ENCODE assay signal across 24 cellular contexts in the genomic region with DNA sequence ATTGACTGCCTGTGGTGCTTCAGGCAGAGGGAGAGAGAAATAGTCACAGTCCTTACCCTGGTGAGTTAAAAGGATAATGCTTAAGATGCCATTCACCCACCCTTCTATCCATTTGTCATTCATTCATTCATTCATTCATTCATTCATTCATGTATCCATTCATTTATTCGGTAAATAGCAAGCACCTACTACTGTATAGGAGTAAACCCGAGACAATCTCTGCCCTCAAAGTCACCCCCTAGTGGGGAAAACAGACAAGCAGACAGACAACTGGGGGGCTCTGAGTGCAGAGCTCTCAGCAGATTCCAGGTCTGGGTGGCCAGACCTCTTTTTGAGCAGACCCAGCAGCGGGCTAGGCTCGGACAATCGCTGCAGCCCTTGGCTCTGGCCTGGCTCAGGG. TPM values are rescaled to one million over a fixed set of nuclear protein-coding genes. Genes with fewer than 3 reads are reported as not detected.
"Had no signal": no experiment of that assay in that cellular context is flagged by ENCODE, and none has a peak within 500 bp of the region (broad histone marks: within the 10 kb centered on the region; RNA-seq: fewer than 3 reads in every experiment).

No MANE protein-coding gene starts in this region.

- H3K27ac Mint-ChIP-seq: activated naive CD4-positive, alpha-beta T cell treated with anti-CD3 and anti-CD28 coated beads, Interleukin-2, amount 50 U/mL, for 24 hours; memory B cell; stimulated activated naive CD8-positive, alpha-beta T cell treated with anti-CD3 and anti-CD28 coated beads, Interleukin-15, amount 100 ng/mL, for 72 hours had no signal

- H3K27me3 ChIP-seq: pancreas, right lobe of liver, uterus had no signal

- H3K36me3 Mint-ChIP-seq: activated naive CD4-positive, alpha-beta T cell treated with anti-CD3 and anti-CD28 coated beads, Interleukin-2, amount 50 U/mL, for 24 hours; memory B cell had no signal

- H3K4me3 ChIP-seq: esophagus muscularis mucosa, gastroesophageal sphincter, heart left ventricle, pancreas, right lobe of liver, suprapubic skin, transverse colon, uterus had no signal

- ATAC-seq: gastroesophageal sphincter; heart left ventricle; left ventricle myocardium superior; pancreas; right lobe of liver; stimulated activated naive CD8-positive, alpha-beta T cell treated with anti-CD3 and anti-CD28 coated beads, Interleukin-15, amount 100 ng/mL, for 72 hours had no signal

- H3K4me1 ChIP-seq: pancreas, right lobe of liver, suprapubic skin, transverse colon, uterus had no signal

- H3K4me3 Mint-ChIP-seq: activated naive CD4-positive, alpha-beta T cell treated with anti-CD3 and anti-CD28 coated beads, Interleukin-2, amount 50 U/mL, for 24 hours; memory B cell; stimulated activated naive CD8-positive, alpha-beta T cell treated with anti-CD3 and anti-CD28 coated beads, Interleukin-15, amount 100 ng/mL, for 72 hours had no signal

- DNase-seq: activated CD4-positive, alpha-beta T cell treated with anti-CD3 and anti-CD28 coated beads, Interleukin-2, amount 50 U/mL, for 1 hour; activated CD4-positive, CD25-positive, alpha-beta regulatory T cell treated with anti-CD3 and anti-CD28 coated beads, Interleukin-2, amount 50 U/mL, for 72 hours; activated gamma-delta T cell; effector CD4-positive, alpha-beta T cell; left ventricle myocardium superior; pancreas; right lobe of liver; small intestine; stimulated activated CD4-positive, alpha-beta T cell treated with anti-CD3 and anti-CD28 coated beads, Interleukin-15, amount 100 ng/mL, for 24 hours; stimulated activated CD4-positive, alpha-beta T cell treated with anti-CD3 and anti-CD28 coated beads, Interleukin-4, amount 100 ng/mL, for 1 hour; stimulated activated naive CD8-positive, alpha-beta T cell treated with anti-CD3 and anti-CD28 coated beads, Interleukin-15, amount 100 ng/mL, for 72 hours; transverse colon; uterus had no signal

- H3K27me3 Mint-ChIP-seq: stimulated activated naive CD8-positive, alpha-beta T cell treated with anti-CD3 and anti-CD28 coated beads, Interleukin-15, amount 100 ng/mL, for 72 hours had no signal

- H3K9me3 ChIP-seq: esophagus muscularis mucosa, gastroesophageal sphincter, heart left ventricle, pancreas, right lobe of liver, suprapubic skin, transverse colon, uterus had no signal

- H3K9me3 Mint-ChIP-seq: activated naive CD4-positive, alpha-beta T cell treated with anti-CD3 and anti-CD28 coated beads, Interleukin-2, amount 50 U/mL, for 24 hours; memory B cell; stimulated activated naive CD8-positive, alpha-beta T cell treated with anti-CD3 and anti-CD28 coated beads, Interleukin-15, amount 100 ng/mL, for 72 hours had no signal

- H3K36me3 ChIP-seq: esophagus muscularis mucosa, gastroesophageal sphincter, heart left ventricle, pancreas, right lobe of liver, suprapubic skin, transverse colon, uterus had no signal

- H3K4me1 Mint-ChIP-seq: activated naive CD4-positive, alpha-beta T cell treated with anti-CD3 and anti-CD28 coated beads, Interleukin-2, amount 50 U/mL, for 24 hours; memory B cell; stimulated activated naive CD8-positive, alpha-beta T cell treated with anti-CD3 and anti-CD28 coated beads, Interleukin-15, amount 100 ng/mL, for 72 hours had no signal

- H3K27ac ChIP-seq: esophagus muscularis mucosa, gastroesophageal sphincter, heart left ventricle, pancreas, right lobe of liver, suprapubic skin, transverse colon, uterus had no signal

RNA-seq across cellular contexts. Expression of gene ACTL8, which starts 14.1 kb away (rescaled TPM):
- total RNA-seq: bronchial epithelial cell, cerebellum, endothelial cell of umbilical vein, esophagus muscularis mucosa, gastroesophageal sphincter, heart left ventricle, left ventricle myocardium superior, mononuclear cell, pancreas, pulmonary artery endothelial cell, right lobe of liver, suprapubic skin, transverse colon, uterus had no signal
